ENCODE assay signal across 25 cellular contexts in genomic region chr21:15274701-15275255, GRCh38.
DNase-seq lines count a peak whose midpoint lies in the region; ATAC-seq, FAIRE-seq and TF ChIP-seq lines count a peak whose summit lies in the region.
"Had no signal": no experiment of that assay in that cellular context is flagged by ENCODE, and none has a peak within 500 bp of the region (broad histone marks: within the 10 kb centered on the region; RNA-seq: fewer than 3 reads in every experiment).

No MANE protein-coding gene starts in this region.

- H3K79me2 ChIP-seq in Loucy (ENCODE audit: insufficient read depth, low read length): no peaks in the 10 kb centered on the region
- H3K79me2 ChIP-seq in K562 (ENCODE audit: control insufficient read depth, insufficient read depth, low read length): no peaks in the 10 kb centered on the region

- no peaks in the 10 kb centered on the region for H3K9me2 ChIP-seq in Loucy (replicated peaks; ENCODE audit: low read depth, low read length)

- no peaks in the 10 kb centered on the region for H4K20me1 ChIP-seq in Loucy (ENCODE audit: insufficient read depth, low read length, poor library complexity, severe bottlenecking)
- H4K20me1 ChIP-seq in K562 (replicated peaks; ENCODE audit: control insufficient read depth, insufficient read depth, low read length): no peaks in the 10 kb centered on the region
- H4K20me1 ChIP-seq: BLaER1 treated with 17β-estradiol and CSF1 and Interleukin-3, amounts not matched to agents 10 nM and 100 nM had no signal

- H3K9ac ChIP-seq in Loucy (ENCODE audit: low read depth, low read length, poor library complexity, severe bottlenecking): peak overlapping the region; percentile 31
- no peak overlapping the region for H3K9ac ChIP-seq in K562 (ENCODE audit: insufficient read depth in 1 of 2, low read depth in 2 of 2, low read length in 2 of 2)
- H3K9ac ChIP-seq in subcutaneous abdominal adipose tissue (ENCODE audit: low read length in 5 of 5): no peak overlapping the region
- H3K9ac ChIP-seq: BLaER1 treated with 17β-estradiol and CSF1 and Interleukin-3, amounts not matched to agents 10 nM and 100 nM had no signal

- H3F3A ChIP-seq in Loucy (ENCODE audit: low read depth): peaks cover 5% of the 10 kb centered on the region; the same call in 1 of the 2 replicates

- H3K4me2 ChIP-seq in Loucy (ENCODE audit: low read depth, low read length, poor library complexity, severe bottlenecking) (peak overlapping the region; percentile 65), K562 (ENCODE audit: insufficient read depth, low read length) (no peak overlapping the region)
- H3K4me2 ChIP-seq: A549; BLaER1 treated with 17β-estradiol and CSF1 and Interleukin-3, amounts not matched to agents 10 nM and 100 nM had no signal

- H3K27me3 ChIP-seq in Loucy (ENCODE audit: insufficient read depth, low read length, poor library complexity, severe bottlenecking) (no peaks in the 10 kb centered on the region), K562 (ENCODE audit: control insufficient read depth in 2 of 2, insufficient read depth in 2 of 2, low read length in 2 of 2) (no peaks in the 10 kb centered on the region), subcutaneous abdominal adipose tissue (ENCODE audit: control insufficient read depth in 5 of 5, insufficient read depth in 4 of 5, low read length in 5 of 5) (no peaks in the 10 kb centered on the region)
- H3K27me3 ChIP-seq: BE2C; BLaER1 treated with 17β-estradiol and CSF1 and Interleukin-3, amounts not matched to agents 10 nM and 100 nM had no signal

- POLR2A ChIA-PET in K562 (lab: Yijun Ruan, JAX): no interaction called here

- H3K4me3 ChIP-seq in Loucy (ENCODE audit: low read length, poor library complexity, severe bottlenecking): peak overlapping the region; percentile 38
- no peak overlapping the region for H3K4me3 ChIP-seq in K562
- H3K4me3 ChIP-seq in subcutaneous abdominal adipose tissue (ENCODE audit: low read depth in 1 of 5, low read length in 5 of 5): no peak overlapping the region
- H3K4me3 ChIP-seq: A549; BLaER1 treated with 17β-estradiol and CSF1 and Interleukin-3, amounts not matched to agents 10 nM and 100 nM; HAP-1 had no signal

- no peak for TF ChIP-seq EP300 in K562 (IDR thresholded peaks at IDR 0.05; ENCODE audit: low read length)

- H3K27ac ChIP-seq in K562 (ENCODE audit: extremely low read depth, low read depth, low read length): no peak overlapping the region
- H3K27ac ChIP-seq in subcutaneous abdominal adipose tissue (ENCODE audit: low read depth, low read length): peak overlapping the region; percentile 70
- H3K27ac ChIP-seq: BLaER1 treated with 17β-estradiol and CSF1 and Interleukin-3, amounts not matched to agents 10 nM and 100 nM had no signal

- in situ Hi-C loops in K562 (cut with MboI): loop anchor here (25.0 kb wide), 1 partner anchor 862 kb away; no protein-coding TSS in a partner anchor

- H3K9me3 ChIP-seq in Loucy (ENCODE audit: insufficient read depth, low read depth, low read length) (no peaks in the 10 kb centered on the region), K562 (replicated peaks; ENCODE audit: control insufficient read depth, insufficient read depth, low read depth, low read length) (no peaks in the 10 kb centered on the region), subcutaneous abdominal adipose tissue (ENCODE audit: control insufficient read depth in 5 of 5, low read length in 5 of 5) (no peaks in the 10 kb centered on the region)
- H3K9me3 ChIP-seq: A549, BE2C, HAP-1 had no signal

- ATAC-seq in K562 (no peak), GM18868 (IDR thresholded peaks at IDR 0.05; ENCODE audit: unreplicated experiment) (no peak)
- ATAC-seq: A549 had no signal

- H3K4me1 ChIP-seq in Loucy (ENCODE audit: insufficient read depth, low read length, poor library complexity, severe bottlenecking) (peaks cover 44% of the 10 kb centered on the region), K562 (replicated peaks in 1 of 2; ENCODE audit: control insufficient read depth in 2 of 2, insufficient read depth in 2 of 2, low read length in 2 of 2) (no peaks in the 10 kb centered on the region), subcutaneous abdominal adipose tissue (ENCODE audit: control insufficient read depth in 5 of 5, insufficient read depth in 5 of 5, low read length in 5 of 5) (peaks cover 0 to 39% (median 5%) of the 10 kb centered on the region in 5 donors)
- H3K4me1 ChIP-seq: BE2C; BLaER1 treated with 17β-estradiol and CSF1 and Interleukin-3, amounts not matched to agents 10 nM and 100 nM; HAP-1 had no signal

- H3K9me1 ChIP-seq in K562 (ENCODE audit: control insufficient read depth, insufficient read depth, low read length): no peaks in the 10 kb centered on the region

- H2AFZ ChIP-seq in Loucy (ENCODE audit: low read length) (peak overlapping the region; percentile 34), K562 (ENCODE audit: low read depth, low read length) (peak overlapping the region; percentile 27)

- no TSS peak for BruUV-seq in K562 (replicated peaks; lab: Mats Ljungman, UMichigan)

- WGBS in K562 (ENCODE audit: insufficient coverage, low coverage, missing lambda C conversion rate): 8% methylated on average over 4 of the region's 4 CpGs

- TF ChIP-seq RAD21 in K562 (CRISPR knock-in tag; conservative IDR thresholded peaks at IDR 0.05 in 1 of 2, IDR thresholded peaks at IDR 0.05 in 1 of 2): no peak

- DNase-seq in KG1 (lab: John Stamatoyannopoulos, UW): peak; percentile 55
- no peak for DNase-seq in K562 (ENCODE audit: extremely low read depth in 1 of 4, low spot score in 3 of 4)
- no peak for DNase-seq in HK-2 (ENCODE audit: unreplicated experiment)
- no peak for DNase-seq in NCI-H1105 (lab: John Stamatoyannopoulos, UW)
- DNase-seq: 8988T; ACHN; AML-193; BE2C; Calu3; CD4-positive, alpha-beta T cell; COR-L47; DMS153; DMS79 treated with DMSO at 0.1 percent for 48 hours; GF-D8; GOT3; HFFc6 had no signal

- TF ChIP-seq CTCF in Loucy (conservative IDR thresholded peaks at IDR 0.05; ENCODE audit: low read length): no peak
- TF ChIP-seq CTCF in K562 (IDR thresholded peaks at IDR 0.05 in 2 of 3, conservative IDR thresholded peaks at IDR 0.05 in 1 of 3; ENCODE audit: insufficient read depth in 2 of 3, low read depth in 1 of 3, low read length in 3 of 3): no peak

- intact Hi-C loops in K562 (cut with micrococcal nuclease): no loop called here

- CTCF ChIA-PET in K562 (lab: Yijun Ruan, JAX; ENCODE audit: low intra/inter-chr PET ratio): no interaction called here

- H3K36me3 ChIP-seq in Loucy (ENCODE audit: insufficient read depth, low read length): no peaks in the 10 kb centered on the region
- no peaks in the 10 kb centered on the region for H3K36me3 ChIP-seq in K562 (ENCODE audit: control insufficient read depth, insufficient read depth, low read length)
- no peaks in the 10 kb centered on the region for H3K36me3 ChIP-seq in subcutaneous abdominal adipose tissue (ENCODE audit: control insufficient read depth in 5 of 5, insufficient read depth in 5 of 5, low read length in 5 of 5)
- H3K36me3 ChIP-seq: BE2C; BLaER1 treated with 17β-estradiol and CSF1 and Interleukin-3, amounts not matched to agents 10 nM and 100 nM; HAP-1 had no signal

- no peak for TF ChIP-seq POLR2A in K562 (conservative IDR thresholded peaks at IDR 0.05)

- no peak for FAIRE-seq in K562 (lab: Jason Lieb, UNC)
- FAIRE-seq: A549, GM12891, GM18507, H54 had no signal

TF ChIP-seq in K562, 482 proteins besides CTCF, POLR2A, EP300 and RAD21:
- TF ChIP-seq ZNF766 (CRISPR knock-in tag; conservative IDR thresholded peaks at IDR 0.05) (no peak), MAFF (IDR thresholded peaks at IDR 0.05; ENCODE audit: low read length) (no peak), TAF9B (IDR thresholded peaks at IDR 0.05; ENCODE audit: partially characterized antibody) (no peak), ZNF253 (CRISPR knock-in tag; conservative IDR thresholded peaks at IDR 0.05) (no peak), FOXA1 (IDR thresholded peaks at IDR 0.05; ENCODE audit: borderline replicate concordance) (no peak), HOMEZ (CRISPR knock-in tag; IDR thresholded peaks at IDR 0.05) (no peak), JUND (IDR thresholded peaks at IDR 0.05; ENCODE audit: borderline replicate concordance, low read depth, low read length) (no peak), JUND (tag; IDR thresholded peaks at IDR 0.05; ENCODE audit: borderline replicate concordance, low read depth, low read length) (no peak), THAP7 (CRISPR knock-in tag; IDR thresholded peaks at IDR 0.05) (no peak), SMARCA4 (IDR thresholded peaks at IDR 0.05) (no peak), STAT5B (CRISPR knock-in tag; IDR thresholded peaks at IDR 0.05) (no peak)
